1 cellular context compared by ENCODE assay signal in the genomic region with DNA sequence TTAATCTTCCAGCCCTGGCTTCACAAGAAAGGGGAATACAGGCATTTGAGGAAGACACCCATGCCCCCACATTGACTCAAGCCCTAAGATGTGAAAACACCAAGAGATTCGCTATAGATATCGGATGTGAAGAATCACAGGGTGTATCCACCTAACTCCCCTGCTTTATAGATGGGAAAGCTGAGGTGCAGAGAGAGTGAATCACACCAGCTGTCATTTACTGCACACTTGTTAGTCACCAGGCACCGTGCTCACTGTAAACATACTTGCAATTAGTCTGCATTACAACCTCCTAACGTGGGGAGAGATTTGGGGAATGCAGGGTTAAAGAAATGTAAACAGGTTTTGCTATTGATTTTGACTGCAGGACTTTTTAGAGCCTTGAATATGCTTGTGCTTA.
TF ChIP-seq lines count a peak whose summit lies in the region.

No MANE protein-coding gene starts in this region.

TF ChIP-seq in SK-N-SH treated with all-trans-retinoic acid at 6 μM for 48 hours, 23 proteins besides CTCF, POLR2A, EP300 and RAD21 (continued from another document):
- TF ChIP-seq, protein P1, sequence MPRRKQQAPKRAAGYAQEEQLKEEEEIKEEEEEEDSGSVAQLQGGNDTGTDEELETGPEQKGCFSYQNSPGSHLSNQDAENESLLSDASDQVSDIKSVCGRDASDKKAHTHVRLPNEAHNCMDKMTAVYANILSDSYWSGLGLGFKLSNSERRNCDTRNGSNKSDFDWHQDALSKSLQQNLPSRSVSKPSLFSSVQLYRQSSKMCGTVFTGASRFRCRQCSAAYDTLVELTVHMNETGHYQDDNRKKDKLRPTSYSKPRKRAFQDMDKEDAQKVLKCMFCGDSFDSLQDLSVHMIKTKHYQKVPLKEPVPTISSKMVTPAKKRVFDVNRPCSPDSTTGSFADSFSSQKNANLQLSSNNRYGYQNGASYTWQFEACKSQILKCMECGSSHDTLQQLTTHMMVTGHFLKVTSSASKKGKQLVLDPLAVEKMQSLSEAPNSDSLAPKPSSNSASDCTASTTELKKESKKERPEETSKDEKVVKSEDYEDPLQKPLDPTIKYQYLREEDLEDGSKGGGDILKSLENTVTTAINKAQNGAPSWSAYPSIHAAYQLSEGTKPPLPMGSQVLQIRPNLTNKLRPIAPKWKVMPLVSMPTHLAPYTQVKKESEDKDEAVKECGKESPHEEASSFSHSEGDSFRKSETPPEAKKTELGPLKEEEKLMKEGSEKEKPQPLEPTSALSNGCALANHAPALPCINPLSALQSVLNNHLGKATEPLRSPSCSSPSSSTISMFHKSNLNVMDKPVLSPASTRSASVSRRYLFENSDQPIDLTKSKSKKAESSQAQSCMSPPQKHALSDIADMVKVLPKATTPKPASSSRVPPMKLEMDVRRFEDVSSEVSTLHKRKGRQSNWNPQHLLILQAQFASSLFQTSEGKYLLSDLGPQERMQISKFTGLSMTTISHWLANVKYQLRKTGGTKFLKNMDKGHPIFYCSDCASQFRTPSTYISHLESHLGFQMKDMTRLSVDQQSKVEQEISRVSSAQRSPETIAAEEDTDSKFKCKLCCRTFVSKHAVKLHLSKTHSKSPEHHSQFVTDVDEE (CRISPR knock-in tag; IDR thresholded peaks at IDR 0.05): no peak
- no peak for TF ChIP-seq ZNF565 (CRISPR knock-in tag; conservative IDR thresholded peaks at IDR 0.05; ENCODE audit: low read depth)
- TF ChIP-seq, protein P2, sequence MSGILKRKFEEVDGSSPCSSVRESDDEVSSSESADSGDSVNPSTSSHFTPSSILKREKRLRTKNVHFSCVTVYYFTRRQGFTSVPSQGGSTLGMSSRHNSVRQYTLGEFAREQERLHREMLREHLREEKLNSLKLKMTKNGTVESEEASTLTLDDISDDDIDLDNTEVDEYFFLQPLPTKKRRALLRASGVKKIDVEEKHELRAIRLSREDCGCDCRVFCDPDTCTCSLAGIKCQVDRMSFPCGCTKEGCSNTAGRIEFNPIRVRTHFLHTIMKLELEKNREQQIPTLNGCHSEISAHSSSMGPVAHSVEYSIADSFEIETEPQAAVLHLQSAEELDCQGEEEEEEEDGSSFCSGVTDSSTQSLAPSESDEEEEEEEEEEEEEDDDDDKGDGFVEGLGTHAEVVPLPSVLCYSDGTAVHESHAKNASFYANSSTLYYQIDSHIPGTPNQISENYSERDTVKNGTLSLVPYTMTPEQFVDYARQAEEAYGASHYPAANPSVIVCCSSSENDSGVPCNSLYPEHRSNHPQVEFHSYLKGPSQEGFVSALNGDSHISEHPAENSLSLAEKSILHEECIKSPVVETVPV (CRISPR knock-in tag; IDR thresholded peaks at IDR 0.05): no peak
- TF ChIP-seq ZNF8 (CRISPR knock-in tag; IDR thresholded peaks at IDR 0.05): no peak
- TF ChIP-seq GLIS3 (CRISPR knock-in tag; IDR thresholded peaks at IDR 0.05): no peak
- TF ChIP-seq ESRRG (CRISPR knock-in tag; IDR thresholded peaks at IDR 0.05): no peak
- TF ChIP-seq CSDC2 (CRISPR knock-in tag; IDR thresholded peaks at IDR 0.05): no peak
- no peak for TF ChIP-seq ARNTL (CRISPR knock-in tag; IDR thresholded peaks at IDR 0.05; ENCODE audit: borderline replicate concordance, low read depth)
- TF ChIP-seq, protein P3, sequence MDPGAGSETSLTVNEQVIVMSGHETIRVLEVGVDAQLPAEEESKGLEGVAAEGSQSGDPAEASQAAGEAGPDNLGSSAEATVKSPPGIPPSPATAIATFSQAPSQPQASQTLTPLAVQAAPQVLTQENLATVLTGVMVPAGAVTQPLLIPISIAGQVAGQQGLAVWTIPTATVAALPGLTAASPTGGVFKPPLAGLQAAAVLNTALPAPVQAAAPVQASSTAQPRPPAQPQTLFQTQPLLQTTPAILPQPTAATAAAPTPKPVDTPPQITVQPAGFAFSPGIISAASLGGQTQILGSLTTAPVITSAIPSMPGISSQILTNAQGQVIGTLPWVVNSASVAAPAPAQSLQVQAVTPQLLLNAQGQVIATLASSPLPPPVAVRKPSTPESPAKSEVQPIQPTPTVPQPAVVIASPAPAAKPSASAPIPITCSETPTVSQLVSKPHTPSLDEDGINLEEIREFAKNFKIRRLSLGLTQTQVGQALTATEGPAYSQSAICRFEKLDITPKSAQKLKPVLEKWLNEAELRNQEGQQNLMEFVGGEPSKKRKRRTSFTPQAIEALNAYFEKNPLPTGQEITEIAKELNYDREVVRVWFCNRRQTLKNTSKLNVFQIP (CRISPR knock-in tag; IDR thresholded peaks at IDR 0.05; ENCODE audit: borderline replicate concordance, low read depth): no peak
- no peak for TF ChIP-seq RARB (CRISPR knock-in tag; IDR thresholded peaks at IDR 0.05)
- no peak for TF ChIP-seq ISL1 (CRISPR knock-in tag; IDR thresholded peaks at IDR 0.05)
- TF ChIP-seq TOX (CRISPR knock-in tag; IDR thresholded peaks at IDR 0.05; ENCODE audit: borderline replicate concordance): no peak
- TF ChIP-seq BACH2 (CRISPR knock-in tag; IDR thresholded peaks at IDR 0.05; ENCODE audit: borderline replicate concordance): no peak
- TF ChIP-seq, protein P4, sequence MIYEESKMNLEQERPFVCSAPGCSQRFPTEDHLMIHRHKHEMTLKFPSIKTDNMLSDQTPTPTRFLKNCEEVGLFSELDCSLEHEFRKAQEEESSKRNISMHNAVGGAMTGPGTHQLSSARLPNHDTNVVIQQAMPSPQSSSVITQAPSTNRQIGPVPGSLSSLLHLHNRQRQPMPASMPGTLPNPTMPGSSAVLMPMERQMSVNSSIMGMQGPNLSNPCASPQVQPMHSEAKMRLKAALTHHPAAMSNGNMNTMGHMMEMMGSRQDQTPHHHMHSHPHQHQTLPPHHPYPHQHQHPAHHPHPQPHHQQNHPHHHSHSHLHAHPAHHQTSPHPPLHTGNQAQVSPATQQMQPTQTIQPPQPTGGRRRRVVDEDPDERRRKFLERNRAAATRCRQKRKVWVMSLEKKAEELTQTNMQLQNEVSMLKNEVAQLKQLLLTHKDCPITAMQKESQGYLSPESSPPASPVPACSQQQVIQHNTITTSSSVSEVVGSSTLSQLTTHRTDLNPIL (CRISPR knock-in tag; IDR thresholded peaks at IDR 0.05; ENCODE audit: low read depth): no peak
TF ChIP-seq in SK-N-SH treated with all-trans-retinoic acid at 6 μM for 48 hours: peak in this region for 0.
